ENCODE assay signal across 8 cellular contexts in the genomic region with DNA sequence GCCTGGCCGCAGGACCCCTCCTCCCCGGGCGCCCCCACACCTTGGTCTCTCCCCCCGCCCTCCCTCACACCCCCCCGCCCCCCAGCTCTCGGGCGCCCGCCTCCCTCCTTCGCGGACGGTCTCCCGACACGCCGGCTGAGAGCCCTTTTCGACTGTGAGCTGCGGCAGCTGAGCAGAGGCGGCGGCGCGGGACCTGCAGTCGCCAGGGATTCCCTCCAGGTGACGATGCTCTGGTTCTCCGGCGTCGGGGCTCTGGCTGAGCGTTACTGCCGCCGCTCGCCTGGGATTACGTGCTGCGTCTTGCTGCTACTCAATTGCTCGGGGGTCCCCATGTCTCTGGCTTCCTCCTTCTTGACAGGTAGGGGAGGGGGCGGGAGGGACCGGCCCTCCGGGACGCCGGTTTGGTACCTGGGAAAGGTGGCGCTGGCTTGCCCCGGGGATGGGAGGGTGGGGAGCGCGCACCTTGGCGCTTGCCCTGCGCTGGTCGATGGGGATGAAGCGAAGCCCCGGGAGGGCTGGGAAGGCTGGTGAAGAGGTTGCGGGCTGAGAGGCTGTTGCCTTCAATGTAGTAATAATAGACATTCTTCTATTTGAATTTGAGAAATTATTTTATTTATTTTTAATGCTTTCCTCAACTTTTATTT. TPM values are rescaled to one million over a fixed set of nuclear protein-coding genes. Genes with fewer than 3 reads are reported as not detected.
DNase-seq lines count a peak whose midpoint lies in the region; ATAC-seq, FAIRE-seq and TF ChIP-seq lines count a peak whose summit lies in the region.

A gene (plus strand): TSS at position 151 of the 644 bp plus-strand sequence. CDS start 75 bp downstream, at position 226.

- no peaks in the 10 kb centered on the region for H4K20me1 ChIP-seq in HepG2 (ENCODE audit: insufficient read depth, low read length)

- POLR2A ChIA-PET in HepG2 (lab: Yijun Ruan, JAX), result no interaction called here

- no peaks in the 10 kb centered on the region for H3K79me2 ChIP-seq in HepG2 (ENCODE audit: insufficient read depth, low read length)

- TF ChIP-seq CTCF in choroid plexus epithelial cell (conservative IDR thresholded peaks at IDR 0.05; ENCODE audit: low read depth, low read length) (no peak), HepG2 (CRISPR knock-in tag; IDR thresholded peaks at IDR 0.05) (no peak)

- peak; percentile 43 for DNase-seq in activated naive CD4-positive, alpha-beta T cell treated with anti-CD3 and anti-CD28 coated beads for 36 hours
- no peak for DNase-seq in activated naive CD4-positive, alpha-beta T cell (lab: John Stamatoyannopoulos, UW)
- DNase-seq in NCI-H774 (lab: John Stamatoyannopoulos, UW) (peak; percentile 34), choroid plexus epithelial cell (ENCODE audit: low read depth) (no peak), HepG2 (ENCODE audit: low spot score) (no peak), cerebellar nuclear complex (lab: John Stamatoyannopoulos, UW) (no peak)
- peak in 1 of 2 donors; percentile 18 for DNase-seq in stimulated activated naive CD8-positive, alpha-beta T cell treated with anti-CD3 and anti-CD28 coated beads, Interleukin-15, amount 100 ng/mL, for 72 hours

- no peak within 1 kb of the TSS for H3K27ac ChIP-seq in HepG2 (ENCODE audit: extremely low read length, insufficient read depth, low read length)

- H3K9me3 Mint-ChIP-seq in activated naive CD4-positive, alpha-beta T cell treated with anti-CD3 and anti-CD28 coated beads for 36 hours, result no peaks in the 10 kb centered on the region
- H3K9me3 Mint-ChIP-seq in stimulated activated naive CD8-positive, alpha-beta T cell treated with anti-CD3 and anti-CD28 coated beads, Interleukin-15, amount 100 ng/mL, for 72 hours, result no peaks in the 10 kb centered on the region

- H3K36me3 ChIP-seq in HepG2 (replicated peaks in 1 of 2; ENCODE audit: control insufficient read depth in 1 of 2, insufficient read depth in 2 of 2, low read length in 2 of 2), result no peaks in the 10 kb centered on the region

- 17% methylated on average over 28 of the region's 47 CpGs for WGBS in HepG2 (ENCODE audit: low lambda C conversion rate)

- H3K4me3 ChIP-seq in choroid plexus epithelial cell (ENCODE audit: low read depth, low read length) (peak within 1 kb of the TSS; percentile 64), HepG2 (replicated peaks in 1 of 3; ENCODE audit: insufficient read depth in 1 of 3, low read depth in 2 of 3, low read length in 3 of 3) (peak within 1 kb of the TSS; percentile 48 to 69 (median 52))

- TF ChIP-seq EP300 in HepG2 (IDR thresholded peaks at IDR 0.05; ENCODE audit: low read depth in 2 of 2, low read length in 2 of 2) (no peak), HepG2 (CRISPR knock-in tag; IDR thresholded peaks at IDR 0.05; ENCODE audit: borderline replicate concordance) (no peak)

- no peak within 1 kb of the TSS for H3K9ac ChIP-seq in HepG2 (ENCODE audit: insufficient read depth, low read depth, low read length)

- FAIRE-seq in HepG2 (lab: Jason Lieb, UNC), result no peak

- BruUV-seq in HepG2 (replicated peaks; lab: Mats Ljungman, UMichigan), result no TSS peak

- H3K27ac Mint-ChIP-seq in activated naive CD4-positive, alpha-beta T cell treated with anti-CD3 and anti-CD28 coated beads for 36 hours, result no peak within 1 kb of the TSS
- no peak within 1 kb of the TSS for H3K27ac Mint-ChIP-seq in stimulated activated naive CD8-positive, alpha-beta T cell treated with anti-CD3 and anti-CD28 coated beads, Interleukin-15, amount 100 ng/mL, for 72 hours

- H3K27me3 Mint-ChIP-seq in activated naive CD4-positive, alpha-beta T cell treated with anti-CD3 and anti-CD28 coated beads for 36 hours (ENCODE audit: low read depth), result peaks cover 57% of the 10 kb centered on the region
- H3K27me3 Mint-ChIP-seq in stimulated activated naive CD8-positive, alpha-beta T cell treated with anti-CD3 and anti-CD28 coated beads, Interleukin-15, amount 100 ng/mL, for 72 hours, result peaks cover 84% of the 10 kb centered on the region

- no peaks in the 10 kb centered on the region for H3K9me3 ChIP-seq in HepG2 (ENCODE audit: low read length)

- H3K4me3 Mint-ChIP-seq in activated naive CD4-positive, alpha-beta T cell treated with anti-CD3 and anti-CD28 coated beads for 36 hours, result peak within 1 kb of the TSS; percentile 70
- peak within 1 kb of the TSS; percentile 84 to 87 for H3K4me3 Mint-ChIP-seq in stimulated activated naive CD8-positive, alpha-beta T cell treated with anti-CD3 and anti-CD28 coated beads, Interleukin-15, amount 100 ng/mL, for 72 hours

- H3K27me3 ChIP-seq in HepG2 (ENCODE audit: control insufficient read depth in 1 of 2, insufficient read depth in 2 of 2, low read length in 2 of 2), result peaks cover 3 to 34% of the 10 kb centered on the region in 2 experiments; a peak in 3 of 5 replicates

- no peaks in the 10 kb centered on the region for H3K36me3 Mint-ChIP-seq in activated naive CD4-positive, alpha-beta T cell treated with anti-CD3 and anti-CD28 coated beads for 36 hours (ENCODE audit: low read depth)

- TF ChIP-seq RAD21 in HepG2 (CRISPR knock-in tag; IDR thresholded peaks at IDR 0.05), result no peak

- intact Hi-C loops in activated naive CD4-positive, alpha-beta T cell treated with anti-CD3 and anti-CD28 coated beads for 36 hours (cut with micrococcal nuclease), result no loop called here
- intact Hi-C loops in HepG2 (cut with micrococcal nuclease; ENCODE audit: unreplicated experiment), result no loop called here

- no peak within 1 kb of the TSS for H2AFZ ChIP-seq in HepG2 (ENCODE audit: low read length)

- in situ Hi-C loops in HepG2 (cut with HindIII; ENCODE audit: extremely low pct_ligation_motif_present, low pct_unique_long_range_greater_than_20kb), result no loop called here

- H3K4me2 ChIP-seq in HepG2 (ENCODE audit: low read depth, low read length), result peak within 1 kb of the TSS; percentile 86

- H3K4me1 Mint-ChIP-seq in activated naive CD4-positive, alpha-beta T cell treated with anti-CD3 and anti-CD28 coated beads for 36 hours (ENCODE audit: low read depth), result peaks cover 6% of the 10 kb centered on the region
- peaks cover 10% of the 10 kb centered on the region for H3K4me1 Mint-ChIP-seq in stimulated activated naive CD8-positive, alpha-beta T cell treated with anti-CD3 and anti-CD28 coated beads, Interleukin-15, amount 100 ng/mL, for 72 hours

- ATAC-seq in HepG2 (peak; percentile 77), HG03039 (IDR thresholded peaks at IDR 0.05; ENCODE audit: unreplicated experiment) (no peak)
- ATAC-seq in stimulated activated naive CD8-positive, alpha-beta T cell treated with anti-CD3 and anti-CD28 coated beads, Interleukin-15, amount 100 ng/mL, for 72 hours, result peak; percentile 56

- CTCF ChIA-PET in activated naive CD4-positive, alpha-beta T cell treated with anti-CD3 and anti-CD28 coated beads for 36 hours (lab: Charles Lee), result interaction anchor here (2.3 to 2.4 kb wide), 2 partner anchors 10 to 27 kb away, joined by 8 to 11 read pairs; no protein-coding TSS in a partner anchor
- CTCF ChIA-PET in HepG2 (lab: Yijun Ruan, JAX; ENCODE audit: low intra/inter-chr PET ratio, low total read pairs), result no interaction called here

- TF ChIP-seq POLR2A in HepG2 (IDR thresholded peaks at IDR 0.05; ENCODE audit: insufficient read depth in 1 of 2, low read depth in 2 of 2, low read length in 2 of 2), result no peak

- H3K4me1 ChIP-seq in HepG2 (ENCODE audit: insufficient read depth, low read length), result peaks cover 12% of the 10 kb centered on the region

TF ChIP-seq in HepG2, 621 proteins besides CTCF, POLR2A, EP300 and RAD21 (continues in another document):
- TF ChIP-seq ATAD3A (CRISPR knock-in tag; IDR thresholded peaks at IDR 0.05) (no peak), ZNF274 (CRISPR knock-in tag; IDR thresholded peaks at IDR 0.05) (no peak), SP5 (CRISPR knock-in tag; IDR thresholded peaks at IDR 0.05; ENCODE audit: borderline replicate concordance, low read depth) (no peak), ZNF225 (CRISPR knock-in tag; IDR thresholded peaks at IDR 0.05) (no peak), ZNF614 (CRISPR knock-in tag; IDR thresholded peaks at IDR 0.05; ENCODE audit: borderline replicate concordance) (no peak)
- TF ChIP-seq, protein P1, sequence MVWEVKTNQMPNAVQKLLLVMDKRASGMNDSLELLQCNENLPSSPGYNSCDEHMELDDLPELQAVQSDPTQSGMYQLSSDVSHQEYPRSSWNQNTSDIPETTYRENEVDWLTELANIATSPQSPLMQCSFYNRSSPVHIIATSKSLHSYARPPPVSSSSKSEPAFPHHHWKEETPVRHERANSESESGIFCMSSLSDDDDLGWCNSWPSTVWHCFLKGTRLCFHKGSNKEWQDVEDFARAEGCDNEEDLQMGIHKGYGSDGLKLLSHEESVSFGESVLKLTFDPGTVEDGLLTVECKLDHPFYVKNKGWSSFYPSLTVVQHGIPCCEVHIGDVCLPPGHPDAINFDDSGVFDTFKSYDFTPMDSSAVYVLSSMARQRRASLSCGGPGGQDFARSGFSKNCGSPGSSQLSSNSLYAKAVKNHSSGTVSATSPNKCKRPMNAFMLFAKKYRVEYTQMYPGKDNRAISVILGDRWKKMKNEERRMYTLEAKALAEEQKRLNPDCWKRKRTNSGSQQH (CRISPR knock-in tag; IDR thresholded peaks at IDR 0.05; ENCODE audit: low read depth), result no peak

RNA-seq across cellular contexts. Expression of the gene that starts here (rescaled TPM):
- not detected for total RNA-seq in activated naive CD4-positive, alpha-beta T cell treated with anti-CD3 and anti-CD28 coated beads for 36 hours
- not detected in 2 replicates for total RNA-seq in HepG2 (2016; rRNA removed; fragmentation: Illumina TruSeq; extraction: Trizol)
- not detected in 2 replicates for total RNA-seq in HepG2 (2016; cell fraction: cytosol; rRNA removed; fragmentation: Illumina TruSeq; extraction: Trizol; ENCODE audit: low read depth)
- total RNA-seq in HepG2 (2016; cell fraction: insoluble cytoplasmic fraction; rRNA removed; fragmentation: Illumina TruSeq; extraction: Trizol), result not detected in 2 replicates
- total RNA-seq in HepG2 (2016; cell fraction: membrane; rRNA removed; fragmentation: Illumina TruSeq; extraction: Trizol), result not detected in 2 replicates
- not detected in 2 replicates for total RNA-seq in HepG2 (2016; cell fraction: nucleus; rRNA removed; fragmentation: Illumina TruSeq; extraction: Trizol)
- polyA plus RNA-seq in HepG2 (2011; rRNA removed), result not detected in 2 replicates
- 0.01 TPM in 1 of 2 replicates, not detected in the other for polyA plus RNA-seq in HepG2 (2011; cell fraction: cytosol; rRNA removed)
- 0.24 and 0.45 TPM in 2 replicates for polyA plus RNA-seq in HepG2 (2011; cell fraction: nucleus; rRNA removed)
- 0.07 and 0.12 TPM in 2 replicates for polyA plus RNA-seq in HepG2 (2012)
- not detected in 2 replicates for polyA plus RNA-seq in HepG2 (2016; cell fraction: cytosol; fragmentation: Illumina TruSeq; extraction: Trizol; ENCODE audit: low read depth)
- not detected in 2 replicates for polyA plus RNA-seq in HepG2 (2016; cell fraction: insoluble cytoplasmic fraction; fragmentation: Illumina TruSeq; extraction: Trizol; ENCODE audit: low read depth)
- not detected in 2 replicates for polyA plus RNA-seq in HepG2 (2016; cell fraction: membrane; fragmentation: Illumina TruSeq; extraction: Trizol; ENCODE audit: low read depth)
- polyA plus RNA-seq in HepG2 (2016; cell fraction: nucleus; fragmentation: Illumina TruSeq; extraction: Trizol; ENCODE audit: insufficient read depth, low read depth), result not detected in 2 replicates
- 0.16 TPM in 1 of 2 replicates, not detected in the other for polyA minus RNA-seq in HepG2 (2011; rRNA and poly(A)+ RNA removed; ENCODE audit: low replicate concordance)
- polyA minus RNA-seq in HepG2 (2011; cell fraction: cytosol; rRNA and poly(A)+ RNA removed), result not detected in 2 replicates
- 0.26 and 0.62 TPM in 2 replicates for polyA minus RNA-seq in HepG2 (2011; cell fraction: nucleus; rRNA and poly(A)+ RNA removed)

Comparison
In these comparisons a context has a peak if more than half of its experiments do, and no peak if none do; other contexts are left out.
1. Peak in DNase-seq in activated naive CD4-positive, alpha-beta T cell treated with anti-CD3 and anti-CD28 coated beads for 36 hours; RNA of the gene not detected or under 1 TPM.
2. Peak in ATAC-seq, H3K4me3 ChIP-seq and H3K4me2 ChIP-seq in HepG2; RNA of the gene not detected or under 1 TPM.